Comparison of ENCODE assay signal across 17 cellular contexts in the genomic region with DNA sequence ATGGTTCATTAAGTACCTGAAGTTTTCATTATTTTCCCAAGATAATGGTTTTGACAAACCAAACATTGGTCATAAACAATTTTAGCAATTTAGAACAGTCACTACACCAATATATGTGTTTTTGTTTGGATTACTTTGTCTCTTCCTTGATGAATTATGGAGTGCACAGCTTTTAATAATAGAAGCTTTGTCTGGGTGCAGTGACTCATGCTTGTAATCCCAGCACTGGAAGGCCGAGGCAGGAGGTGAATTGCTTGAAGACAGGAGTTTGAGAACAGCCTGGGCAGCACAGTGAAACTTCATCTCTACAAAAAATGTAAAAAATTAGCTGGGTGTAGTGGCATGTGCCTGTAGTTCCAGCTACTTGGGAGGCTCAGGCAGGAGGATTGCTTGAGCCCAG.
DNase-seq lines count a peak whose midpoint lies in the region; ATAC-seq and TF ChIP-seq lines count a peak whose summit lies in the region.
"Had no signal": no experiment of that assay in that cellular context is flagged by ENCODE, and none has a peak within 500 bp of the region (broad histone marks: within the 10 kb centered on the region; RNA-seq: fewer than 3 reads in every experiment).

No MANE protein-coding gene starts in this region.

- H3K27me3 Mint-ChIP-seq in nephron progenitor cell (ENCODE audit: low read depth, poor library complexity) = peaks cover 5% of the 10 kb centered on the region

- ATAC-seq in GM21360 (IDR thresholded peaks at IDR 0.05; ENCODE audit: unreplicated experiment) = no peak
- ATAC-seq: K562, left ventricle myocardium superior had no signal

- 0 to 3% methylated on average over 1 of the region's 1 CpG for WGBS in GM23248 (ENCODE audit: low coverage in 1 of 2, low lambda C conversion rate in 2 of 2, missing lambda C conversion rate in 2 of 2), 2 experiments

- H3K27ac ChIP-seq in GM23248 (no peak overlapping the region), epithelial cell of prostate (peak overlapping the region; percentile 11)
- H3K27ac ChIP-seq: VCaP had no signal

- no peaks in the 10 kb centered on the region for H3K9me3 Mint-ChIP-seq in nephron progenitor cell

- H3K4me3 Mint-ChIP-seq in nephron progenitor cell = no peak overlapping the region
- H3K4me3 Mint-ChIP-seq: naive B cell had no signal

- H4K20me1 ChIP-seq in GM23248 (ENCODE audit: insufficient read depth) = no peaks in the 10 kb centered on the region

- no peaks in the 10 kb centered on the region for H3K9me3 ChIP-seq in GM23248 (ENCODE audit: low read depth)

- H3K36me3 ChIP-seq in GM23248 (ENCODE audit: low read depth) = no peaks in the 10 kb centered on the region

- H3F3A ChIP-seq in GM23248 (ENCODE audit: insufficient read depth) = no peaks in the 10 kb centered on the region

- no peak overlapping the region for H3K4me2 ChIP-seq in GM23248 (ENCODE audit: unreplicated experiment)

- H3K36me3 Mint-ChIP-seq in nephron progenitor cell (ENCODE audit: low read depth) = no peaks in the 10 kb centered on the region
- H3K36me3 Mint-ChIP-seq: naive B cell had no signal

- no peaks in the 10 kb centered on the region for H3K79me2 ChIP-seq in GM23248 (ENCODE audit: insufficient read depth)

- DNase-seq in GM23248 (peak; percentile 32), RPMI7951 (ENCODE audit: low read depth) (peak; percentile 67), epithelial cell of prostate (ENCODE audit: low read depth, low spot score) (peak; percentile 40), nephron progenitor cell (no peak), DMS153 (lab: John Stamatoyannopoulos, UW) (no peak), NCI-H187 (lab: John Stamatoyannopoulos, UW) (no peak)
- no peak for DNase-seq in activated CD4-positive, alpha-beta T cell treated with anti-CD3 and anti-CD28 coated beads, Interleukin-2, amount 50 U/mL, for 1 hour
- DNase-seq: AML-193; hippocampal formation; left ventricle myocardium superior; naive B cell; NCI-H1694; NCI-H510A treated with DMSO at 0.1 percent for 48 hours; stimulated activated CD4-positive, alpha-beta T cell treated with anti-CD3 and anti-CD28 coated beads, Interleukin-1b, Interleukin-23, amount 100 ng/mL, for 48 hours had no signal

- H3K4me1 ChIP-seq in GM23248 (ENCODE audit: insufficient read depth) = no peaks in the 10 kb centered on the region

- in situ Hi-C loops in GM23248 (cut with MboI) = no loop called here

- H3K9me2 ChIP-seq in GM23248 (ENCODE audit: insufficient read depth) = no peaks in the 10 kb centered on the region

- TF ChIP-seq CTCF in nephron progenitor cell (IDR thresholded peaks at IDR 0.05) = no peak

- no peak overlapping the region for H3K4me3 ChIP-seq in GM23248
- H3K4me3 ChIP-seq: K562 had no signal

- H3K4me1 Mint-ChIP-seq in nephron progenitor cell = no peaks in the 10 kb centered on the region
- H3K4me1 Mint-ChIP-seq: naive B cell had no signal

- peaks cover 4% of the 10 kb centered on the region; the same call in 1 of the 2 replicates for H3K27me3 ChIP-seq in GM23248 (replicated peaks; ENCODE audit: insufficient read depth)

- no peak overlapping the region for H3K9ac ChIP-seq in GM23248

- no peak overlapping the region for H2AFZ ChIP-seq in GM23248

- peak overlapping the region; percentile 57 for H3K27ac Mint-ChIP-seq in nephron progenitor cell
- H3K27ac Mint-ChIP-seq: naive B cell had no signal

Comparison
In these comparisons a context has a peak if more than half of its experiments do, and no peak if none do; other contexts are left out.
1. DNase-seq: peak in GM23248 (single experiment), RPMI7951 (single experiment) and epithelial cell of prostate (single experiment); none in nephron progenitor cell (single experiment), DMS153 (single experiment), activated CD4-positive, alpha-beta T cell treated with anti-CD3 and anti-CD28 coated beads, Interleukin-2, amount 50 U/mL, for 1 hour (single experiment) and NCI-H187 (0 of 2).